Comparison of ENCODE assay signal across 21 cellular contexts in genomic region chrX:153882086-153882498, GRCh38. TPM values are rescaled to one million over a fixed set of nuclear protein-coding genes. Genes with fewer than 3 reads are reported as not detected.
DNase-seq lines count a peak whose midpoint lies in the region; ATAC-seq, FAIRE-seq and TF ChIP-seq lines count a peak whose summit lies in the region.
"Had no signal": no experiment of that assay in that cellular context is flagged by ENCODE, and none has a peak within 500 bp of the region (broad histone marks: within the 10 kb centered on the region; RNA-seq: fewer than 3 reads in every experiment).

No MANE protein-coding gene starts in this region.

- H3K9me3 ChIP-seq in endodermal cell (ENCODE audit: control insufficient read depth, low read length), result no peaks in the 10 kb centered on the region
- no peaks in the 10 kb centered on the region for H3K9me3 ChIP-seq in neural progenitor cell (ENCODE audit: low read depth)
- H3K9me3 ChIP-seq in psoas muscle, result no peaks in the 10 kb centered on the region
- H3K9me3 ChIP-seq in aorta (ENCODE audit: control insufficient read depth, low read length), result no peaks in the 10 kb centered on the region
- H3K9me3 ChIP-seq: body of pancreas, tibial nerve had no signal

- peaks cover 30% of the 10 kb centered on the region for H3K4me1 Mint-ChIP-seq in endodermal cell
- H3K4me1 Mint-ChIP-seq in neural progenitor cell, result peaks cover 40% of the 10 kb centered on the region

- no peak overlapping the region for H3K9ac ChIP-seq in endodermal cell (ENCODE audit: extremely low read depth, low read length, poor library complexity, severe bottlenecking)
- no peak overlapping the region for H3K9ac ChIP-seq in neural progenitor cell

- no peak overlapping the region for H3K4me2 ChIP-seq in neural progenitor cell

- H3K27me3 Mint-ChIP-seq in endodermal cell (ENCODE audit: insufficient read depth) (peaks cover under 1% of the 10 kb centered on the region), neural progenitor cell (ENCODE audit: insufficient read depth, low read depth) (peaks cover 22% of the 10 kb centered on the region)

- H3K4me3 Mint-ChIP-seq in endodermal cell, result no peak overlapping the region
- peak overlapping the region; percentile 63 for H3K4me3 Mint-ChIP-seq in neural progenitor cell
- H3K4me3 Mint-ChIP-seq: activated naive CD4-positive, alpha-beta T cell treated with anti-CD3 and anti-CD28 coated beads for 36 hours had no signal

- no peak for TF ChIP-seq CTCF in endodermal cell (conservative IDR thresholded peaks at IDR 0.05)
- TF ChIP-seq CTCF in neural progenitor cell (IDR thresholded peaks at IDR 0.05), result no peak
- no peak for TF ChIP-seq CTCF in psoas muscle (IDR thresholded peaks at IDR 0.05)

- no peak for ATAC-seq in psoas muscle
- ATAC-seq in HG02798 (IDR thresholded peaks at IDR 0.05; ENCODE audit: poor library complexity, unreplicated experiment), result no peak
- no peak for ATAC-seq in aorta (ENCODE audit: low FRiP score)
- ATAC-seq: body of pancreas had no signal

- peaks cover 12% of the 10 kb centered on the region for H3K27me3 ChIP-seq in endodermal cell (ENCODE audit: control insufficient read depth, insufficient read depth, low read length, poor library complexity, severe bottlenecking)
- peaks cover 36% of the 10 kb centered on the region for H3K27me3 ChIP-seq in neural progenitor cell
- H3K27me3 ChIP-seq in psoas muscle (ENCODE audit: insufficient read depth in 3 of 3, low read length in 2 of 3), result peaks cover 0 to 81% (median 13%) of the 10 kb centered on the region in 3 donors
- H3K27me3 ChIP-seq in aorta (ENCODE audit: control insufficient read depth in 1 of 2, insufficient read depth in 2 of 2, low read length in 1 of 2), result no peaks in the 10 kb centered on the region

- H3K4me3 ChIP-seq in endodermal cell (ENCODE audit: low read length), result no peak overlapping the region
- H3K4me3 ChIP-seq in neural progenitor cell, result no peak overlapping the region
- H3K4me3 ChIP-seq in psoas muscle, result no peak overlapping the region
- no peak overlapping the region for H3K4me3 ChIP-seq in aorta (ENCODE audit: low read length in 2 of 2)
- H3K4me3 ChIP-seq: body of pancreas, skin epidermis had no signal

- H3K79me2 ChIP-seq in neural progenitor cell (ENCODE audit: low read depth), result no peaks in the 10 kb centered on the region

- H3K4me1 ChIP-seq in endodermal cell (ENCODE audit: control insufficient read depth, insufficient read depth, low read length) (peaks cover 6% of the 10 kb centered on the region), neural progenitor cell (peaks cover 17% of the 10 kb centered on the region), psoas muscle (no peaks in the 10 kb centered on the region), aorta (ENCODE audit: control insufficient read depth in 1 of 2, insufficient read depth in 2 of 2, low read length in 2 of 2) (no peaks in the 10 kb centered on the region)

- H3K27ac Mint-ChIP-seq in endodermal cell (no peak overlapping the region), neural progenitor cell (no peak overlapping the region)
- H3K27ac Mint-ChIP-seq: activated naive CD4-positive, alpha-beta T cell treated with anti-CD3 and anti-CD28 coated beads for 36 hours had no signal

- intact Hi-C loops in psoas muscle (cut with DNase I) (no loop called here), aorta (cut with DNase I) (no loop called here)

- FAIRE-seq in HTR-8/SVneo (lab: Jason Lieb, UNC), result peak; percentile 36

- peaks cover 11% of the 10 kb centered on the region for H3F3A ChIP-seq in neural progenitor cell (ENCODE audit: low read depth)

- H3K9me3 Mint-ChIP-seq in endodermal cell (peaks cover 42% of the 10 kb centered on the region), neural progenitor cell (peaks cover 19% of the 10 kb centered on the region)
- H3K9me3 Mint-ChIP-seq: activated naive CD4-positive, alpha-beta T cell treated with anti-CD3 and anti-CD28 coated beads for 36 hours had no signal

- DNase-seq in EL, result peak; percentile 75
- DNase-seq in HTR-8/SVneo (ENCODE audit: insufficient read length, low spot score), result peak; percentile 61
- peak; percentile 47 for DNase-seq in endodermal cell
- DNase-seq in neural progenitor cell (ENCODE audit: low spot score), result no peak
- no peak for DNase-seq in DMS79 treated with DMSO at 0.1 percent for 48 hours (lab: John Stamatoyannopoulos, UW)
- no peak for DNase-seq in psoas muscle
- no peak for DNase-seq in aorta
- DNase-seq: activated CD4-positive, alpha-beta T cell treated with anti-CD3 and anti-CD28 coated beads for 1 hour; activated naive CD4-positive, alpha-beta T cell treated with anti-CD3 and anti-CD28 coated beads for 36 hours; body of pancreas; dermis blood vessel endothelial cell; erythroblast; NCI-H187; NCI-H748 treated with DMSO at 0.1 percent for 48 hours; RPMI8226 had no signal

- H4K20me1 ChIP-seq in neural progenitor cell (ENCODE audit: low read depth), result no peaks in the 10 kb centered on the region

- H3K36me3 ChIP-seq in endodermal cell (ENCODE audit: control insufficient read depth, insufficient read depth, low read length), result no peaks in the 10 kb centered on the region
- H3K36me3 ChIP-seq in neural progenitor cell, result no peaks in the 10 kb centered on the region
- no peaks in the 10 kb centered on the region for H3K36me3 ChIP-seq in psoas muscle (ENCODE audit: insufficient read depth in 1 of 2, low read depth in 1 of 2)
- H3K36me3 ChIP-seq in aorta (ENCODE audit: control insufficient read depth in 1 of 2, insufficient read depth in 2 of 2, low read length in 1 of 2), result no peaks in the 10 kb centered on the region
- H3K36me3 ChIP-seq: tibial nerve had no signal

- no peaks in the 10 kb centered on the region for H3K36me3 Mint-ChIP-seq in endodermal cell (ENCODE audit: low read depth)
- H3K36me3 Mint-ChIP-seq in neural progenitor cell, result peaks cover 2% of the 10 kb centered on the region

- 80% methylated on average over 8 of the region's 8 CpGs; no CpG with 5 or more reads in 1 of the 2 experiments for WGBS in endodermal cell (ENCODE audit: insufficient coverage in 1 of 2, insufficient read length in 1 of 2), 2 experiments
- WGBS in psoas muscle, 3 donors, result 33 to 72% (median 39%) methylated on average over 2 to 8 of the region's 8 CpGs
- 19 to 41% methylated on average over 8 of the region's 8 CpGs for WGBS in aorta, 2 donors

- H3K27ac ChIP-seq in endodermal cell (ENCODE audit: low read depth, low read length), result peak overlapping the region; percentile 77
- H3K27ac ChIP-seq in neural progenitor cell, result no peak overlapping the region
- no peak overlapping the region for H3K27ac ChIP-seq in psoas muscle
- H3K27ac ChIP-seq in aorta (ENCODE audit: low read depth in 1 of 2, low read length in 2 of 2), result no peak overlapping the region
- H3K27ac ChIP-seq: body of pancreas, skin epidermis had no signal

- no peak overlapping the region for H2AFZ ChIP-seq in neural progenitor cell (replicated peaks)

RNA-seq across cellular contexts. Expression of gene L1CAM, which starts 3.9 kb away (rescaled TPM):
- total RNA-seq in endodermal cell (10 to 100 TPM in 1 of 2 donors, 1 to 10 TPM in 1; 7.5 to 29.0 TPM), neural progenitor cell (ENCODE audit: low replicate concordance) (0.49 and 1.7 TPM in 2 replicates), psoas muscle (1 to 10 TPM in 2 of 4 donors, under 1 TPM in 2; 0.22 to 1.5 (median 0.90) TPM), aorta (10 to 100 TPM in 1 of 2 donors, 1 to 10 TPM in 1; 4.3 to 11.6 TPM)
- polyA plus RNA-seq in endodermal cell (2013, experiment 1 of 2), result 42.4 TPM
- polyA plus RNA-seq in endodermal cell (2013, experiment 2 of 2), result 36.6 TPM
- polyA plus RNA-seq in psoas muscle (under 1 TPM; 0.36 to 0.46 (median 0.39) TPM), aorta (1 to 10 TPM in 1 of 2 donors, not detected in 1; 1.0 TPM)

RNA-seq across cellular contexts. Expression of gene AVPR2, which starts 22.4 kb away (rescaled TPM):
- total RNA-seq in endodermal cell (not detected), neural progenitor cell (ENCODE audit: low replicate concordance) (not detected in 2 replicates), psoas muscle (1 to 10 TPM; 1.3 to 4.8 (median 2.0) TPM), aorta (1 to 10 TPM; 3.0 to 4.6 TPM)
- polyA plus RNA-seq in endodermal cell (2013, experiment 1 of 2), result not detected
- not detected for polyA plus RNA-seq in endodermal cell (2013, experiment 2 of 2)
- polyA plus RNA-seq in psoas muscle (1 to 10 TPM; 1.4 to 3.2 (median 2.5) TPM), aorta (under 1 TPM in 1 of 2 donors, not detected in 1; 0.23 TPM)
- total RNA-seq: activated naive CD4-positive, alpha-beta T cell treated with anti-CD3 and anti-CD28 coated beads for 36 hours; LHCN-M2; osteoblast; T-helper 1 cell treated with Interleukin-12 subunit alpha and Interleukin-12 subunit beta and Interleukin-4 antibody, amounts not matched to agents 30 ng/mL and 1 ng/mL, for 36 hours had no signal

RNA-seq across cellular contexts. Expression of gene ARHGAP4, which starts 44.0 kb away (rescaled TPM):
- total RNA-seq in endodermal cell (10 to 100 TPM; 56.0 to 65.0 TPM), neural progenitor cell (ENCODE audit: low replicate concordance) (5.1 and 17.9 TPM in 2 replicates), psoas muscle (1 to 10 TPM; 5.1 to 8.0 (median 6.4) TPM), aorta (10 to 100 TPM; 36.0 to 81.3 TPM)
- polyA plus RNA-seq in endodermal cell (2013, experiment 1 of 2), result 10.5 TPM
- polyA plus RNA-seq in endodermal cell (2013, experiment 2 of 2), result 10.0 TPM
- polyA plus RNA-seq in psoas muscle (1 to 10 TPM; 5.8 to 7.6 (median 6.8) TPM), aorta (10 to 100 TPM; 13.5 to 31.9 TPM)

RNA-seq across cellular contexts. Expression of gene PDZD4, which starts 51.7 kb away (rescaled TPM):
- total RNA-seq in endodermal cell (10 to 100 TPM; 30.1 to 68.3 TPM), neural progenitor cell (ENCODE audit: low replicate concordance) (1.9 and 5.2 TPM in 2 replicates), psoas muscle (1 to 10 TPM in 3 of 4 donors, under 1 TPM in 1; 0.50 to 2.1 (median 1.4) TPM), aorta (10 to 100 TPM; 11.9 to 19.2 TPM)
- 62.3 TPM for polyA plus RNA-seq in endodermal cell (2013, experiment 1 of 2)
- 55.6 TPM for polyA plus RNA-seq in endodermal cell (2013, experiment 2 of 2)
- polyA plus RNA-seq in psoas muscle (1 to 10 TPM in 1 of 3 donors, under 1 TPM in 2; 0.65 to 1.3 (median 0.79) TPM), aorta (10 to 100 TPM in 1 of 2 donors, 1 to 10 TPM in 1; 4.4 to 27.3 TPM)

RNA-seq across cellular contexts. Expression of gene NAA10, which starts 52.7 kb away (rescaled TPM):
- total RNA-seq in endodermal cell (10 to 100 TPM; 91.6 to 99.3 TPM), neural progenitor cell (ENCODE audit: low replicate concordance) (55.5 and 113 TPM in 2 replicates), psoas muscle (100 to 1,000 TPM; 105 to 166 (median 115) TPM), aorta (10 to 100 TPM; 70.2 to 87.3 TPM)
- polyA plus RNA-seq in endodermal cell (2013, experiment 1 of 2), result 99.4 TPM
- 86.3 TPM for polyA plus RNA-seq in endodermal cell (2013, experiment 2 of 2)
- polyA plus RNA-seq in psoas muscle (100 to 1,000 TPM; 168 to 203 (median 193) TPM), aorta (100 to 1,000 TPM in 1 of 2 donors, 10 to 100 TPM in 1; 81.8 to 287 TPM)

Comparison
In these comparisons a context has a peak if more than half of its experiments do, and no peak if none do; other contexts are left out.
1. DNase-seq: peak in EL (single experiment), HTR-8/SVneo (single experiment) and endodermal cell (single experiment); none in neural progenitor cell (single experiment), DMS79 treated with DMSO at 0.1 percent for 48 hours (single experiment), psoas muscle (0 of 2) and aorta (0 of 2).